Comparison of ENCODE assay signal across 1 cellular context in genomic region chr6:170366248-170366960, GRCh38.
TF ChIP-seq lines count a peak whose summit lies in the region.

No MANE protein-coding gene starts in this region.

TF ChIP-seq in GM23338, 12 proteins besides CTCF, POLR2A, EP300 and RAD21 (continued from another document):
- TF ChIP-seq REST (IDR thresholded peaks at IDR 0.05; ENCODE audit: unreplicated experiment): no peak
- TF ChIP-seq ZNF114 (CRISPR knock-in tag; IDR thresholded peaks at IDR 0.05): no peak
- no peak for TF ChIP-seq NANOG (IDR thresholded peaks at IDR 0.05; ENCODE audit: borderline replicate concordance)
- no peak for TF ChIP-seq ZNF462 (CRISPR knock-in tag; IDR thresholded peaks at IDR 0.05)
- no peak for TF ChIP-seq CREB1 (CRISPR knock-in tag; IDR thresholded peaks at IDR 0.05; ENCODE audit: low read depth)
